ENCODE assay signal across 32 cellular contexts in genomic region chr18:75025573-75025972, GRCh38.
"Had no signal": no experiment of that assay in that cellular context is flagged by ENCODE, and none has a peak within 500 bp of the region (broad histone marks: within the 10 kb centered on the region; RNA-seq: fewer than 3 reads in every experiment).

No MANE protein-coding gene starts in this region.

- H3K27me3 ChIP-seq: ascending aorta, breast epithelium, cardiac muscle cell, dorsolateral prefrontal cortex, esophagus muscularis mucosa, foreskin keratinocyte, gastrocnemius medialis, heart left ventricle had no signal

- H3K36me3 Mint-ChIP-seq: brain had no signal

- H3K27ac Mint-ChIP-seq: activated B cell treated with CpG ODN at 0.5 μM for 24 hours; activated CD4-positive, alpha-beta T cell treated with anti-CD3 and anti-CD28 coated beads, Interleukin-2, amount 10 ng/mL, durations not matched to agents 7 days and 5 days; activated CD8-positive, alpha-beta T cell treated with anti-CD3 and anti-CD28 coated beads for 36 hours; activated naive CD4-positive, alpha-beta T cell treated with anti-CD3 and anti-CD28 coated beads, Interleukin-2, amount 10 ng/mL, durations not matched to agents 7 days and 5 days; activated naive CD4-positive, alpha-beta T cell treated with anti-CD3 and anti-CD28 coated beads, Interleukin-2, amount 50 U/mL, for 72 hours; activated naive CD8-positive, alpha-beta T cell treated with anti-CD3 and anti-CD28 coated beads, Interleukin-2, amount 10 ng/mL, durations not matched to agents 7 days and 5 days; brain; dendritic cell treated with granulocyte-macrophage colony-stimulating factor and Interleukin-4, amounts not matched to agents 40 ng/mL and 50 ng/mL, for 4 days; T-helper 17 cell; T-helper 2 cell treated with Interferon-gamma antibody and Interleukin-4, amounts not matched to agents 5 μg/mL and 100 μg/mL, for 36 hours had no signal

- H3K9me3 Mint-ChIP-seq: activated B cell treated with CpG ODN at 0.5 μM for 24 hours; dendritic cell treated with granulocyte-macrophage colony-stimulating factor and Interleukin-4, amounts not matched to agents 40 ng/mL and 50 ng/mL, for 4 days had no signal

- ATAC-seq: activated CD4-positive, CD25-positive, alpha-beta regulatory T cell treated with anti-CD3 and anti-CD28 coated beads, Interleukin-2, amount 50 U/mL, for 24 hours; activated CD8-positive, alpha-beta T cell treated with anti-CD3 and anti-CD28 coated beads for 36 hours; foreskin keratinocyte; gastrocnemius medialis; heart left ventricle; T-helper 17 cell had no signal

- H3K4me3 ChIP-seq: ascending aorta, breast epithelium, cardiac muscle cell, coronary artery, dorsolateral prefrontal cortex, esophagus muscularis mucosa, gastrocnemius medialis, heart left ventricle had no signal

- H3K4me3 Mint-ChIP-seq: activated B cell treated with CpG ODN at 0.5 μM for 24 hours; activated CD4-positive, alpha-beta T cell treated with anti-CD3 and anti-CD28 coated beads, Interleukin-2, amount 10 ng/mL, durations not matched to agents 7 days and 5 days; activated CD8-positive, alpha-beta T cell treated with anti-CD3 and anti-CD28 coated beads for 36 hours; activated naive CD4-positive, alpha-beta T cell treated with anti-CD3 and anti-CD28 coated beads, Interleukin-2, amount 10 ng/mL, durations not matched to agents 7 days and 5 days; activated naive CD8-positive, alpha-beta T cell treated with anti-CD3 and anti-CD28 coated beads, Interleukin-2, amount 10 ng/mL, durations not matched to agents 7 days and 5 days; dendritic cell treated with granulocyte-macrophage colony-stimulating factor and Interleukin-4, amounts not matched to agents 40 ng/mL and 50 ng/mL, for 4 days; T-helper 17 cell; T-helper 2 cell treated with Interferon-gamma antibody and Interleukin-4, amounts not matched to agents 5 μg/mL and 100 μg/mL, for 36 hours had no signal

- H3K27ac ChIP-seq: ascending aorta, breast epithelium, cardiac muscle cell, coronary artery, dorsolateral prefrontal cortex, esophagus muscularis mucosa, foreskin keratinocyte, gastrocnemius medialis, heart left ventricle, WERI-Rb-1 had no signal

- H3K36me3 ChIP-seq: ascending aorta, breast epithelium, cardiac muscle cell, esophagus muscularis mucosa, gastrocnemius medialis, heart left ventricle, WERI-Rb-1 had no signal

- H3K9me3 ChIP-seq: ascending aorta, breast epithelium, esophagus muscularis mucosa, gastrocnemius medialis, heart left ventricle had no signal

- H3K27me3 Mint-ChIP-seq: activated B cell treated with CpG ODN at 0.5 μM for 24 hours; activated CD4-positive, alpha-beta T cell treated with anti-CD3 and anti-CD28 coated beads, Interleukin-2, amount 10 ng/mL, durations not matched to agents 7 days and 5 days; activated CD8-positive, alpha-beta T cell treated with anti-CD3 and anti-CD28 coated beads for 36 hours; activated naive CD4-positive, alpha-beta T cell treated with anti-CD3 and anti-CD28 coated beads, Interleukin-2, amount 10 ng/mL, durations not matched to agents 7 days and 5 days; activated naive CD8-positive, alpha-beta T cell treated with anti-CD3 and anti-CD28 coated beads, Interleukin-2, amount 10 ng/mL, durations not matched to agents 7 days and 5 days; brain; dendritic cell treated with granulocyte-macrophage colony-stimulating factor and Interleukin-4, amounts not matched to agents 40 ng/mL and 50 ng/mL, for 4 days; T-helper 17 cell had no signal

- DNase-seq: activated B cell treated with CpG ODN at 0.5 μM for 24 hours; activated CD4-positive, alpha-beta T cell treated with anti-CD3 and anti-CD28 coated beads, Interleukin-2, amount 10 ng/mL, durations not matched to agents 7 days and 5 days; activated CD4-positive, alpha-beta T cell treated with anti-CD3 and anti-CD28 coated beads, Interleukin-2, amount 50 U/mL, for 4 hours; activated CD8-positive, alpha-beta memory T cell treated with anti-CD3 and anti-CD28 coated beads for 24 hours; activated CD8-positive, alpha-beta T cell treated with anti-CD3 and anti-CD28 coated beads for 36 hours; activated gamma-delta T cell; activated naive CD4-positive, alpha-beta T cell; activated naive CD4-positive, alpha-beta T cell treated with anti-CD3 and anti-CD28 coated beads, Interleukin-2, amount 10 ng/mL, durations not matched to agents 7 days and 5 days; activated naive CD8-positive, alpha-beta T cell treated with anti-CD3 and anti-CD28 coated beads, Interleukin-2, amount 10 ng/mL, durations not matched to agents 7 days and 5 days; activated T-cell treated with anti-CD3 and anti-CD28 coated beads, Interleukin-2, amount 50 U/mL, for 48 hours; central memory CD4-positive, alpha-beta T cell; dorsolateral prefrontal cortex; effector memory CD4-positive, alpha-beta T cell; erythroblast; foreskin keratinocyte; gastrocnemius medialis; glutamatergic neuron; heart left ventricle; T-helper 1 cell; T-helper 17 cell; T1000; WERI-Rb-1 had no signal

- H3K4me1 ChIP-seq: ascending aorta, breast epithelium, esophagus muscularis mucosa, foreskin keratinocyte, gastrocnemius medialis had no signal
